22 cellular contexts compared by ENCODE assay signal in genomic region chr1:45485949-45486348, GRCh38. TPM values are rescaled to one million over a fixed set of nuclear protein-coding genes. Genes with fewer than 3 reads are reported as not detected.
"Had no signal": no experiment of that assay in that cellular context is flagged by ENCODE, and none has a peak within 500 bp of the region (broad histone marks: within the 10 kb centered on the region; RNA-seq: fewer than 3 reads in every experiment).

No MANE protein-coding gene starts in this region.

- H3K27ac ChIP-seq: coronary artery, esophagus squamous epithelium, pancreas, right lobe of liver, stomach, transverse colon, upper lobe of right lung, uterus had no signal

- H3K27me3 ChIP-seq: esophagus squamous epithelium, pancreas, right lobe of liver, stomach, transverse colon, upper lobe of right lung, uterus had no signal

- ATAC-seq: effector memory CD8-positive, alpha-beta T cell; left lobe of liver; natural killer cell; pancreas; right lobe of liver; upper lobe of right lung had no signal

- DNase-seq: dermis blood vessel endothelial cell; effector memory CD8-positive, alpha-beta T cell; erythroblast; esophagus squamous epithelium; foreskin melanocyte; head of caudate nucleus; mesendoderm; natural killer cell; occipital lobe; pancreas; small intestine; stimulated activated CD4-positive, alpha-beta T cell treated with anti-CD3 and anti-CD28 coated beads, Interleukin-15, amount 100 ng/mL, for 24 hours; stimulated activated CD4-positive, alpha-beta T cell treated with anti-CD3 and anti-CD28 coated beads, Interleukin-2, amount 100 ng/mL, for 48 hours; stimulated activated naive CD4-positive, alpha-beta T cell treated with Interleukin-2 at 50 U/mL for 16 hours; stomach; transverse colon; upper lobe of right lung; uterus had no signal

- H3K4me3 ChIP-seq: coronary artery, esophagus squamous epithelium, lung, pancreas, right lobe of liver, stomach, transverse colon, upper lobe of right lung, uterus had no signal

RNA-seq across cellular contexts. Expression of gene CCDC163, which starts 13.9 kb away (rescaled TPM):
- total RNA-seq: occipital lobe had no signal
